In the genomic region with DNA sequence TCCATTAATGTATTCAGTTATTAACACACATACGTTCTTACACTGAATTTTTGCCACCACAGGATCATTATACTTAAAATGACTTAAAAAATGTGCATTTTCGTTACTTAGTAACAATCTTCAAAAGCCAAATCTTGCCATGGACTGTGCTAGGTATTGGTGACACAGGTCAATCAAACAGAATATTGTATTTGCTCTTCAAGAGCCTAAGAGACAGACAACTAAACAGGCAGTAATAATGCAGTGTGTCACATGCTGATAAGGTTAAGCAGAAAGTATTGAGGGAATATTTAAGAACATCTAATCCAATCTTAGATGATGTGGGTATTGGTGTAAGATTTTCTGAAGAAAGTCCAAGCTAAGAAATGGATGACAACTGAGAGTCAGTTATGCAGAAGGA, we compare ENCODE assay signal across 19 cellular contexts. TPM values are rescaled to one million over a fixed set of nuclear protein-coding genes. Genes with fewer than 3 reads are reported as not detected.
DNase-seq lines count a peak whose midpoint lies in the region; ATAC-seq, FAIRE-seq and TF ChIP-seq lines count a peak whose summit lies in the region.
"Had no signal": no experiment of that assay in that cellular context is flagged by ENCODE, and none has a peak within 500 bp of the region (broad histone marks: within the 10 kb centered on the region; RNA-seq: fewer than 3 reads in every experiment).

No MANE protein-coding gene starts in this region.

- no peak for FAIRE-seq in HepG2 (lab: Jason Lieb, UNC)
- FAIRE-seq: GM12878, GM18507, H1 had no signal

- DNase-seq in activated T-cell treated with anti-CD3 and anti-CD28 coated beads, Interleukin-2, amount 50 U/mL, for 24 hours: no peak
- DNase-seq in activated T-cell treated with anti-CD3 and anti-CD28 coated beads, Interleukin-2, amount 50 U/mL, for 72 hours: no peak
- no peak for DNase-seq in SK-N-MC (ENCODE audit: low read depth, low spot score)
- DNase-seq in HepG2 (ENCODE audit: low spot score): no peak
- DNase-seq in DMS53 (lab: John Stamatoyannopoulos, UW): no peak
- DNase-seq: 8988T; Calu3; CD8-positive, alpha-beta T cell; DND-41; EL; H9 had no signal

- no peaks in the 10 kb centered on the region for H3K27me3 Mint-ChIP-seq in activated T-cell treated with anti-CD3 and anti-CD28 coated beads, Interleukin-2, amount 50 U/mL, for 24 hours
- H3K27me3 Mint-ChIP-seq in activated T-cell treated with anti-CD3 and anti-CD28 coated beads, Interleukin-2, amount 50 U/mL, for 72 hours (ENCODE audit: low read depth): no peaks in the 10 kb centered on the region
- H3K27me3 Mint-ChIP-seq: B cell had no signal

- H3K27ac ChIP-seq in SK-N-MC: peak overlapping the region; percentile 79
- no peak overlapping the region for H3K27ac ChIP-seq in HepG2 (ENCODE audit: extremely low read length, insufficient read depth, low read length)
- H3K27ac ChIP-seq in neutrophil: peak overlapping the region; percentile 30
- H3K27ac ChIP-seq: BLaER1 treated with 17β-estradiol and CSF1 and Interleukin-3, amounts not matched to agents 10 nM and 100 nM had no signal

- H3K9me3 Mint-ChIP-seq in activated T-cell treated with anti-CD3 and anti-CD28 coated beads, Interleukin-2, amount 50 U/mL, for 24 hours: no peaks in the 10 kb centered on the region
- H3K9me3 Mint-ChIP-seq in activated T-cell treated with anti-CD3 and anti-CD28 coated beads, Interleukin-2, amount 50 U/mL, for 72 hours: no peaks in the 10 kb centered on the region
- H3K9me3 Mint-ChIP-seq: CD8-positive, alpha-beta T cell; H9 had no signal

- in situ Hi-C loops in HepG2 (cut with HindIII; ENCODE audit: extremely low pct_ligation_motif_present, low pct_unique_long_range_greater_than_20kb): no loop called here

- no peak for TF ChIP-seq CTCF in HepG2 (CRISPR knock-in tag; IDR thresholded peaks at IDR 0.05)
- no peak for TF ChIP-seq CTCF in neutrophil (IDR thresholded peaks at IDR 0.05)

- ATAC-seq in activated T-cell treated with anti-CD3 and anti-CD28 coated beads, Interleukin-2, amount 50 U/mL, for 72 hours (replicated peaks in 1 of 2): no peak
- ATAC-seq in HepG2 (peak; percentile 49; the same call in 1 of the 3 replicates), HG03571 (IDR thresholded peaks at IDR 0.05; ENCODE audit: unreplicated experiment) (no peak), GM21786 (IDR thresholded peaks at IDR 0.05; ENCODE audit: unreplicated experiment) (no peak)
- ATAC-seq: CD8-positive, alpha-beta T cell; GM12878 had no signal

- peaks cover 12% of the 10 kb centered on the region for H3K36me3 Mint-ChIP-seq in activated T-cell treated with anti-CD3 and anti-CD28 coated beads, Interleukin-2, amount 50 U/mL, for 24 hours (ENCODE audit: low read depth)
- H3K36me3 Mint-ChIP-seq in activated T-cell treated with anti-CD3 and anti-CD28 coated beads, Interleukin-2, amount 50 U/mL, for 72 hours (ENCODE audit: insufficient read depth in 2 of 2): peaks cover 0 to 2% of the 10 kb centered on the region in 2 donors

- intact Hi-C loops in HepG2 (cut with micrococcal nuclease; ENCODE audit: unreplicated experiment): no loop called here

- H3K9ac ChIP-seq in SK-N-MC (ENCODE audit: insufficient read length) (no peak overlapping the region), HepG2 (ENCODE audit: insufficient read depth, low read depth, low read length) (no peak overlapping the region)
- H3K9ac ChIP-seq: BLaER1 treated with 17β-estradiol and CSF1 and Interleukin-3, amounts not matched to agents 10 nM and 100 nM had no signal

- peak overlapping the region; percentile 14 for H3K27ac Mint-ChIP-seq in activated T-cell treated with anti-CD3 and anti-CD28 coated beads, Interleukin-2, amount 50 U/mL, for 24 hours
- no peak overlapping the region for H3K27ac Mint-ChIP-seq in activated T-cell treated with anti-CD3 and anti-CD28 coated beads, Interleukin-2, amount 50 U/mL, for 72 hours
- H3K27ac Mint-ChIP-seq: B cell, H9 had no signal

- no peaks in the 10 kb centered on the region for H3K36me3 ChIP-seq in SK-N-MC (ENCODE audit: insufficient read depth, low read length)
- H3K36me3 ChIP-seq in HepG2 (replicated peaks in 1 of 2; ENCODE audit: control insufficient read depth in 1 of 2, insufficient read depth in 2 of 2, low read length in 2 of 2): peaks cover 0 to 10% of the 10 kb centered on the region in 2 experiments; a peak in 1 of 5 replicates
- H3K36me3 ChIP-seq in neutrophil: no peaks in the 10 kb centered on the region

- BruUV-seq in HepG2 (replicated peaks; lab: Mats Ljungman, UMichigan): no TSS peak

- no peak overlapping the region for H3K4me3 Mint-ChIP-seq in activated T-cell treated with anti-CD3 and anti-CD28 coated beads, Interleukin-2, amount 50 U/mL, for 24 hours
- no peak overlapping the region for H3K4me3 Mint-ChIP-seq in activated T-cell treated with anti-CD3 and anti-CD28 coated beads, Interleukin-2, amount 50 U/mL, for 72 hours
- H3K4me3 Mint-ChIP-seq: B cell; CD8-positive, alpha-beta T cell; H9 had no signal

- no peak for TF ChIP-seq POLR2A in HepG2 (IDR thresholded peaks at IDR 0.05; ENCODE audit: insufficient read depth in 1 of 2, low read depth in 2 of 2, low read length in 2 of 2)

- 90% methylated on average over 2 of the region's 2 CpGs for WGBS in HepG2 (ENCODE audit: low lambda C conversion rate)

- POLR2A ChIA-PET in HepG2 (lab: Yijun Ruan, JAX): no interaction called here

- peaks cover 75% of the 10 kb centered on the region for H3K79me2 ChIP-seq in HepG2 (ENCODE audit: insufficient read depth, low read length)

- CTCF ChIA-PET in HepG2 (lab: Yijun Ruan, JAX; ENCODE audit: low intra/inter-chr PET ratio, low total read pairs): no interaction called here

- H3K4me1 Mint-ChIP-seq in activated T-cell treated with anti-CD3 and anti-CD28 coated beads, Interleukin-2, amount 50 U/mL, for 24 hours (ENCODE audit: low read depth): peaks cover 56% of the 10 kb centered on the region
- H3K4me1 Mint-ChIP-seq in activated T-cell treated with anti-CD3 and anti-CD28 coated beads, Interleukin-2, amount 50 U/mL, for 72 hours (ENCODE audit: low read depth): peaks cover 28% of the 10 kb centered on the region

- H3K9me3 ChIP-seq in SK-N-MC (ENCODE audit: low read depth, low read length) (no peaks in the 10 kb centered on the region), HepG2 (ENCODE audit: low read length) (no peaks in the 10 kb centered on the region), neutrophil (no peaks in the 10 kb centered on the region)
- H3K9me3 ChIP-seq: BLaER1 treated with 17β-estradiol and CSF1 and Interleukin-3, amounts not matched to agents 10 nM and 100 nM had no signal

- TF ChIP-seq RAD21 in HepG2 (CRISPR knock-in tag; IDR thresholded peaks at IDR 0.05): no peak

- H3K4me1 ChIP-seq in HepG2 (ENCODE audit: insufficient read depth, low read length): peaks cover 10% of the 10 kb centered on the region
- no peaks in the 10 kb centered on the region for H3K4me1 ChIP-seq in neutrophil (ENCODE audit: control insufficient read depth in 1 of 2, insufficient read depth in 1 of 2, low read depth in 1 of 2, low read length in 1 of 2)

- H3K4me3 ChIP-seq in SK-N-MC: 0 out of 2 replicates have a peak overlapping the region, but pooled peaks have one; percentile 32
- H3K4me3 ChIP-seq in HepG2 (replicated peaks in 1 of 3; ENCODE audit: insufficient read depth in 1 of 3, low read depth in 2 of 3, low read length in 3 of 3): no peak overlapping the region
- no peak overlapping the region for H3K4me3 ChIP-seq in neutrophil (ENCODE audit: low read depth in 1 of 2, low read length in 1 of 2)
- H3K4me3 ChIP-seq: BLaER1 treated with 17β-estradiol and CSF1 and Interleukin-3, amounts not matched to agents 10 nM and 100 nM; GM12878 had no signal

- H3K27me3 ChIP-seq in HepG2 (ENCODE audit: control insufficient read depth in 1 of 2, insufficient read depth in 2 of 2, low read length in 2 of 2) (no peaks in the 10 kb centered on the region), neutrophil (no peaks in the 10 kb centered on the region)
- H3K27me3 ChIP-seq: BLaER1 treated with 17β-estradiol and CSF1 and Interleukin-3, amounts not matched to agents 10 nM and 100 nM had no signal

- no peak overlapping the region for H3K4me2 ChIP-seq in HepG2 (ENCODE audit: low read depth, low read length)
- H3K4me2 ChIP-seq: BLaER1 treated with 17β-estradiol and CSF1 and Interleukin-3, amounts not matched to agents 10 nM and 100 nM had no signal

- peaks cover 18% of the 10 kb centered on the region for H4K20me1 ChIP-seq in HepG2 (ENCODE audit: insufficient read depth, low read length)

- TF ChIP-seq EP300 in HepG2 (IDR thresholded peaks at IDR 0.05; ENCODE audit: low read depth in 2 of 2, low read length in 2 of 2) (no peak), HepG2 (CRISPR knock-in tag; IDR thresholded peaks at IDR 0.05; ENCODE audit: borderline replicate concordance) (no peak)

- no peak overlapping the region for H2AFZ ChIP-seq in HepG2 (ENCODE audit: low read length)

RNA-seq across cellular contexts. Expression of gene FBXO11, which starts 56.9 kb away (rescaled TPM):
- total RNA-seq in activated T-cell treated with anti-CD3 and anti-CD28 coated beads, Interleukin-2, amount 50 U/mL, for 72 hours: 10 to 100 TPM; 50.3 to 59.7 TPM
- total RNA-seq in HepG2 (2016; rRNA removed; fragmentation: Illumina TruSeq; extraction: Trizol): 27.9 and 41.0 TPM in 2 replicates
- total RNA-seq in HepG2 (2016; cell fraction: cytosol; rRNA removed; fragmentation: Illumina TruSeq; extraction: Trizol; ENCODE audit: low read depth): 11.5 and 14.6 TPM in 2 replicates
- 26.7 and 46.3 TPM in 2 replicates for total RNA-seq in HepG2 (2016; cell fraction: insoluble cytoplasmic fraction; rRNA removed; fragmentation: Illumina TruSeq; extraction: Trizol)
- total RNA-seq in HepG2 (2016; cell fraction: membrane; rRNA removed; fragmentation: Illumina TruSeq; extraction: Trizol): 18.4 and 18.5 TPM in 2 replicates
- 42.0 and 47.7 TPM in 2 replicates for total RNA-seq in HepG2 (2016; cell fraction: nucleus; rRNA removed; fragmentation: Illumina TruSeq; extraction: Trizol)
- 47.6 and 52.7 TPM in 2 replicates for polyA plus RNA-seq in HepG2 (2011; rRNA removed)
- polyA plus RNA-seq in HepG2 (2011; cell fraction: cytosol; rRNA removed): 17.2 and 22.5 TPM in 2 replicates
- 62.5 and 68.1 TPM in 2 replicates for polyA plus RNA-seq in HepG2 (2011; cell fraction: nucleus; rRNA removed)
- polyA plus RNA-seq in HepG2 (2012): 36.4 and 47.4 TPM in 2 replicates
- 1.2 and 1.3 TPM in 2 replicates for polyA plus RNA-seq in HepG2 (2016; cell fraction: cytosol; fragmentation: Illumina TruSeq; extraction: Trizol; ENCODE audit: low read depth)
- polyA plus RNA-seq in HepG2 (2016; cell fraction: insoluble cytoplasmic fraction; fragmentation: Illumina TruSeq; extraction: Trizol; ENCODE audit: low read depth): 37.9 and 39.3 TPM in 2 replicates
- polyA plus RNA-seq in HepG2 (2016; cell fraction: membrane; fragmentation: Illumina TruSeq; extraction: Trizol; ENCODE audit: low read depth): 5.1 and 5.5 TPM in 2 replicates
- 65.5 and 73.4 TPM in 2 replicates for polyA plus RNA-seq in HepG2 (2016; cell fraction: nucleus; fragmentation: Illumina TruSeq; extraction: Trizol; ENCODE audit: insufficient read depth, low read depth)
- polyA minus RNA-seq in HepG2 (2011; rRNA and poly(A)+ RNA removed; ENCODE audit: low replicate concordance): 33.4 and 36.4 TPM in 2 replicates
- polyA minus RNA-seq in HepG2 (2011; cell fraction: cytosol; rRNA and poly(A)+ RNA removed): 34.6 and 36.1 TPM in 2 replicates
- polyA minus RNA-seq in HepG2 (2011; cell fraction: nucleus; rRNA and poly(A)+ RNA removed): 84.1 and 86.4 TPM in 2 replicates
